In the genomic region with DNA sequence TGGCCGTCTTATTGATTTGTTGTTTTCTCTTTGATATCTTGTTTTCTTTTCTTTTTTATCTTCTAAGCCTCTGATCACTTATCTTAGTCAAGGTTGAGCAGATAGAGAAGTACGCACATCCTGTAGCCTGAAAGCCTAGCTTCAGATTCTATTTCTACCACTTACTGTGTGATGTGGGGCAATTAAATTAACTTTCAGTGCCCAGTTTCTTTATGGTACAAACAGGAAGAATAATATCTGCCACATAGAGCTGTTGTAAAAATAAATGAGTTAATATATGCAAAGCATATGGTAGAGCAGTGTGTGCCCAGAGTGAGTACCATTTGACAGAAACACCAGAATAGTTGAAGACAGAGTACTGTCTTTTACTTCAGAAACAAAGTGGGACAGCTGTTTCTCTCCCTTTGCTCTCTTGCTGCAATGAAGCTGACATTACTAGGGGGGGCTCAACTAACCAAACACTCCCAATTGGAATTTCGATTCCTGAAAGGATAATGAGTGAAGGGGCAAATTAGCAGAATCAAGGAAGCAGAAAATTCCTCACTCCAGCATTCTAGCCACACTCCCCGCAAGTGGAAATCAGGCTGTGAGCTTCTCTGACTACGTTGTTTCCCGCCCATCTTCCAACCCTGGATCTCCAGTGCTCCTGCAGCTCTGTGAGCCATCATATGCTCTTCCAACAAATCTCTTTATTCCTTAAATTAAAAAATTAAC, we compare ENCODE assay signal across 17 cellular contexts.
"Had no signal": no experiment of that assay in that cellular context is flagged by ENCODE, and none has a peak within 500 bp of the region (broad histone marks: within the 10 kb centered on the region; RNA-seq: fewer than 3 reads in every experiment).

No MANE protein-coding gene starts in this region.

- H3K4me3 Mint-ChIP-seq: activated CD4-positive, alpha-beta T cell treated with anti-CD3 and anti-CD28 coated beads, Interleukin-2, amount 10 ng/mL, durations not matched to agents 24 days and 14 days; activated naive CD8-positive, alpha-beta T cell treated with anti-CD3 and anti-CD28 coated beads, Interleukin-2, amount 50 U/mL, for 24 hours; activated T-helper 1 cell treated with anti-CD3 and anti-CD28 coated beads, Interleukin-12 subunit alpha, Interleukin-12 subunit beta, Interleukin-2, Interleukin-4 antibody, amounts not matched to agents 30 ng/mL and 10 ng/mL and 1 ng/mL, durations not matched to agents 14 hours and 24 hours and 36 hours; neural crest cell; stimulated activated naive CD8-positive, alpha-beta T cell treated with anti-CD3 and anti-CD28 coated beads, Interleukin-15, amount 100 ng/mL, for 72 hours; WTC11 had no signal

- H3K9me3 Mint-ChIP-seq: activated CD4-positive, alpha-beta T cell treated with anti-CD3 and anti-CD28 coated beads, Interleukin-2, amount 10 ng/mL, durations not matched to agents 24 days and 14 days; activated naive CD8-positive, alpha-beta T cell treated with anti-CD3 and anti-CD28 coated beads, Interleukin-2, amount 50 U/mL, for 24 hours; activated T-helper 1 cell treated with anti-CD3 and anti-CD28 coated beads, Interleukin-12 subunit alpha, Interleukin-12 subunit beta, Interleukin-2, Interleukin-4 antibody, amounts not matched to agents 30 ng/mL and 10 ng/mL and 1 ng/mL, durations not matched to agents 14 hours and 24 hours and 36 hours; stimulated activated naive CD8-positive, alpha-beta T cell treated with anti-CD3 and anti-CD28 coated beads, Interleukin-15, amount 100 ng/mL, for 72 hours; WTC11 had no signal

- H3K36me3 ChIP-seq: left ventricle myocardium inferior, right atrium auricular region, thoracic aorta had no signal

- FAIRE-seq: astrocyte, colon, frontal cortex had no signal

- H3K9me3 ChIP-seq: left ventricle myocardium inferior, right atrium auricular region, thoracic aorta had no signal

- H3K27ac Mint-ChIP-seq: activated CD4-positive, alpha-beta T cell treated with anti-CD3 and anti-CD28 coated beads, Interleukin-2, amount 10 ng/mL, durations not matched to agents 24 days and 14 days; activated naive CD8-positive, alpha-beta T cell treated with anti-CD3 and anti-CD28 coated beads, Interleukin-2, amount 50 U/mL, for 24 hours; activated T-helper 1 cell treated with anti-CD3 and anti-CD28 coated beads, Interleukin-12 subunit alpha, Interleukin-12 subunit beta, Interleukin-2, Interleukin-4 antibody, amounts not matched to agents 30 ng/mL and 10 ng/mL and 1 ng/mL, durations not matched to agents 14 hours and 24 hours and 36 hours; stimulated activated naive CD8-positive, alpha-beta T cell treated with anti-CD3 and anti-CD28 coated beads, Interleukin-15, amount 100 ng/mL, for 72 hours; WTC11 had no signal

- H3K4me1 Mint-ChIP-seq: activated CD4-positive, alpha-beta T cell treated with anti-CD3 and anti-CD28 coated beads, Interleukin-2, amount 10 ng/mL, durations not matched to agents 24 days and 14 days; activated naive CD8-positive, alpha-beta T cell treated with anti-CD3 and anti-CD28 coated beads, Interleukin-2, amount 50 U/mL, for 24 hours; stimulated activated naive CD8-positive, alpha-beta T cell treated with anti-CD3 and anti-CD28 coated beads, Interleukin-15, amount 100 ng/mL, for 72 hours had no signal

- H3K27ac ChIP-seq: left ventricle myocardium inferior, parathyroid adenoma, right atrium auricular region, skin epidermis, thoracic aorta had no signal

- H3K27me3 ChIP-seq: right atrium auricular region had no signal

- ATAC-seq: activated naive CD8-positive, alpha-beta T cell treated with anti-CD3 and anti-CD28 coated beads, Interleukin-2, amount 50 U/mL, for 24 hours; stimulated activated naive CD8-positive, alpha-beta T cell treated with anti-CD3 and anti-CD28 coated beads, Interleukin-15, amount 100 ng/mL, for 72 hours; WTC11 had no signal

- H3K4me1 ChIP-seq: left ventricle myocardium inferior, parathyroid adenoma, right atrium auricular region had no signal

- H3K9ac ChIP-seq: parathyroid adenoma had no signal

- H3K4me3 ChIP-seq: left ventricle myocardium inferior, right atrium auricular region, skin epidermis, thoracic aorta had no signal

- DNase-seq: activated CD4-positive, alpha-beta T cell treated with anti-CD3 and anti-CD28 coated beads, Interleukin-2, amount 10 ng/mL, durations not matched to agents 24 days and 14 days; activated naive CD4-positive, alpha-beta T cell treated with Interleukin-2 at 50 U/mL for 16 hours; activated naive CD8-positive, alpha-beta T cell treated with anti-CD3 and anti-CD28 coated beads, Interleukin-2, amount 50 U/mL, for 24 hours; effector CD8-positive, alpha-beta T cell; left ventricle myocardium inferior; stimulated activated CD4-positive, alpha-beta T cell treated with anti-CD3 and anti-CD28 coated beads, Interleukin-4, amount 100 ng/mL, for 4 hours; stimulated activated naive CD8-positive, alpha-beta T cell treated with anti-CD3 and anti-CD28 coated beads, Interleukin-15, amount 100 ng/mL, for 72 hours had no signal

- H3K79me2 ChIP-seq: parathyroid adenoma had no signal

- H2AFZ ChIP-seq: parathyroid adenoma had no signal

- H3K36me3 Mint-ChIP-seq: WTC11 had no signal

- H3K27me3 Mint-ChIP-seq: activated CD4-positive, alpha-beta T cell treated with anti-CD3 and anti-CD28 coated beads, Interleukin-2, amount 10 ng/mL, durations not matched to agents 24 days and 14 days; stimulated activated naive CD8-positive, alpha-beta T cell treated with anti-CD3 and anti-CD28 coated beads, Interleukin-15, amount 100 ng/mL, for 72 hours had no signal
